ENCODE assay signal across 27 cellular contexts in the genomic region with DNA sequence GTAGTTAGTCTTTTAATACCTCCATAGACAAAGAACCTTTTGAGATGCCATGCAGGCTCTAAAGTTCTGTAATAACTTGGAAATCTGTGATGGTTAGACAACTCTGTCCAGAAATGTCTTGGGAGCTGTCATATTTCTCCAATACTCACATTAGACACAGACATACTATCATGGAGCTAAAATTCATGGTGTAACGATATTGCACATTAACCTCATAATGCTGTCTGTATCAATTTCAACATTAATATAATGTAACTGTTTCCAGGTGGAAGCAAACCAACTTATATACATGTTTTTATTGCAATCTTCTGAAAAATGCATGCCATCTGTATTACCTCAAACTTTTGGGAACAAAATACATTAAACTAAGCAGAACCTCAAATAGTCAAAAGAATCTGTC.
"Had no signal": no experiment of that assay in that cellular context is flagged by ENCODE, and none has a peak within 500 bp of the region (broad histone marks: within the 10 kb centered on the region; RNA-seq: fewer than 3 reads in every experiment).

No MANE protein-coding gene starts in this region.

- H3K79me2 ChIP-seq: parathyroid adenoma had no signal

- H3K27me3 Mint-ChIP-seq: stimulated activated memory B cell treated with anti-CD40 and anti-IgM and Interleukin-4, amounts not matched to agents 10 μg/mL and 1 μg/mL and 100 μg/mL, for 72 hours had no signal

- H3K4me3 ChIP-seq: left ventricle myocardium inferior, lung, neural progenitor cell, psoas muscle, right lobe of liver, smooth muscle cell, testis, thyroid gland, transverse colon, upper lobe of left lung, vagina had no signal

- H3K9me3 ChIP-seq: left ventricle myocardium inferior, neutrophil, psoas muscle, right lobe of liver, testis, thyroid gland, transverse colon, upper lobe of left lung, vagina had no signal

- H3K36me3 Mint-ChIP-seq: natural killer cell; neural progenitor cell; stimulated activated memory B cell treated with anti-CD40 and anti-IgM and Interleukin-4, amounts not matched to agents 10 μg/mL and 1 μg/mL and 100 μg/mL, for 72 hours had no signal

- H3K27ac Mint-ChIP-seq: mesothelial cell of epicardium; naive B cell; natural killer cell; nephron progenitor cell; neural progenitor cell; stimulated activated memory B cell treated with anti-CD40 and anti-IgM and Interleukin-4, amounts not matched to agents 10 μg/mL and 1 μg/mL and 100 μg/mL, for 72 hours; stimulated activated naive CD8-positive, alpha-beta T cell treated with anti-CD3 and anti-CD28 coated beads, Interleukin-15, amount 100 ng/mL, for 72 hours had no signal

- H3K4me1 Mint-ChIP-seq: naive B cell; natural killer cell; stimulated activated memory B cell treated with anti-CD40 and anti-IgM and Interleukin-4, amounts not matched to agents 10 μg/mL and 1 μg/mL and 100 μg/mL, for 72 hours; stimulated activated naive CD8-positive, alpha-beta T cell treated with anti-CD3 and anti-CD28 coated beads, Interleukin-15, amount 100 ng/mL, for 72 hours had no signal

- H3K27me3 ChIP-seq: neural progenitor cell, neutrophil, right lobe of liver, testis, thyroid gland, transverse colon, upper lobe of left lung, vagina had no signal

- H3K4me3 Mint-ChIP-seq: mesothelial cell of epicardium; naive B cell; natural killer cell; nephron progenitor cell; neural progenitor cell; stimulated activated memory B cell treated with anti-CD40 and anti-IgM and Interleukin-4, amounts not matched to agents 10 μg/mL and 1 μg/mL and 100 μg/mL, for 72 hours; stimulated activated naive CD8-positive, alpha-beta T cell treated with anti-CD3 and anti-CD28 coated beads, Interleukin-15, amount 100 ng/mL, for 72 hours had no signal

- DNase-seq: islet precursor cell; left ventricle myocardium inferior; mesendoderm; naive B cell; natural killer cell; nephron progenitor cell; occipital lobe; psoas muscle; right lobe of liver; stimulated activated CD4-positive, alpha-beta T cell treated with anti-CD3 and anti-CD28 coated beads, Interleukin-1b, Interleukin-23, amount 100 ng/mL, for 48 hours; stimulated activated CD4-positive, alpha-beta T cell treated with anti-CD3 and anti-CD28 coated beads, Interleukin-2, amount 100 ng/mL, for 48 hours; stimulated activated CD4-positive, alpha-beta T cell treated with anti-CD3 and anti-CD28 coated beads, Interleukin-4, amount 100 ng/mL, for 4 hours; stimulated activated CD8-positive, alpha-beta memory T cell treated with anti-CD3 and anti-CD28 coated beads, Interleukin-4, amount 100 ng/mL, for 48 hours; stimulated activated naive CD4-positive, alpha-beta T cell treated with Interleukin-2 at 50 U/mL for 16 hours; stimulated activated naive CD8-positive, alpha-beta T cell treated with anti-CD3 and anti-CD28 coated beads, Interleukin-15, amount 100 ng/mL, for 72 hours; testis; thyroid gland; transverse colon; upper lobe of left lung had no signal

- H3K27ac ChIP-seq: left ventricle myocardium inferior, neural progenitor cell, neutrophil, parathyroid adenoma, psoas muscle, right lobe of liver, testis, thyroid gland, upper lobe of left lung, vagina had no signal

- H3K9ac ChIP-seq: neural progenitor cell, parathyroid adenoma had no signal

- H3K4me2 ChIP-seq: neural progenitor cell, smooth muscle cell had no signal

- H2AFZ ChIP-seq: neural progenitor cell, parathyroid adenoma had no signal

- H3K9me3 Mint-ChIP-seq: naive B cell; natural killer cell; neural progenitor cell; stimulated activated memory B cell treated with anti-CD40 and anti-IgM and Interleukin-4, amounts not matched to agents 10 μg/mL and 1 μg/mL and 100 μg/mL, for 72 hours; stimulated activated naive CD8-positive, alpha-beta T cell treated with anti-CD3 and anti-CD28 coated beads, Interleukin-15, amount 100 ng/mL, for 72 hours had no signal

- ATAC-seq: natural killer cell; psoas muscle; right lobe of liver; stimulated activated memory B cell treated with anti-CD40 and anti-IgM and Interleukin-4, amounts not matched to agents 10 μg/mL and 1 μg/mL and 100 μg/mL, for 72 hours; stimulated activated naive CD8-positive, alpha-beta T cell treated with anti-CD3 and anti-CD28 coated beads, Interleukin-15, amount 100 ng/mL, for 72 hours had no signal

- H3K4me1 ChIP-seq: left ventricle myocardium inferior, neural progenitor cell, parathyroid adenoma, psoas muscle, testis, thyroid gland, upper lobe of left lung had no signal

- H3K36me3 ChIP-seq: left ventricle myocardium inferior, neural progenitor cell, neutrophil, right lobe of liver, thyroid gland, transverse colon, upper lobe of left lung, vagina had no signal
